19 cellular contexts compared by ENCODE assay signal in genomic region chr3:16869606-16870005, GRCh38. TPM values are rescaled to one million over a fixed set of nuclear protein-coding genes. Genes with fewer than 3 reads are reported as not detected.
DNase-seq lines count a peak whose midpoint lies in the region; TF ChIP-seq lines count a peak whose summit lies in the region.
"Had no signal": no experiment of that assay in that cellular context is flagged by ENCODE, and none has a peak within 500 bp of the region (broad histone marks: within the 10 kb centered on the region; RNA-seq: fewer than 3 reads in every experiment).

No MANE protein-coding gene starts in this region.

- H3K27me3 ChIP-seq in uterus (no peaks in the 10 kb centered on the region), smooth muscle cell (ENCODE audit: low read depth) (no peaks in the 10 kb centered on the region)
- H3K27me3 ChIP-seq: MG63 had no signal

- no peak overlapping the region for H3K9ac ChIP-seq in smooth muscle cell (ENCODE audit: low read depth)

- intact Hi-C loops in uterus (cut with DNase I; ENCODE audit: low total_unique reads) = no loop called here

- H3K4me3 ChIP-seq in uterus (no peak overlapping the region), smooth muscle cell (no peak overlapping the region)
- H3K4me3 ChIP-seq: K562, MG63 had no signal

- TF ChIP-seq CTCF in uterus (IDR thresholded peaks at IDR 0.05) (no peak), smooth muscle cell (IDR thresholded peaks at IDR 0.05; ENCODE audit: borderline replicate concordance, insufficient read depth, poor library complexity, severe bottlenecking) (no peak)

- H3K4me1 ChIP-seq in uterus (no peaks in the 10 kb centered on the region), smooth muscle cell (ENCODE audit: low read depth) (peaks cover 8% of the 10 kb centered on the region)

- no peaks in the 10 kb centered on the region for H4K20me1 ChIP-seq in smooth muscle cell (ENCODE audit: low read depth)

- no peaks in the 10 kb centered on the region for H3K9me3 ChIP-seq in uterus
- H3K9me3 ChIP-seq in smooth muscle cell (replicated peaks; ENCODE audit: low read depth) = no peaks in the 10 kb centered on the region
- H3K9me3 ChIP-seq: MG63 had no signal

- H3K79me2 ChIP-seq in smooth muscle cell (ENCODE audit: low read depth) = no peaks in the 10 kb centered on the region

- no peaks in the 10 kb centered on the region for H3F3A ChIP-seq in smooth muscle cell (ENCODE audit: low read depth)

- 65% methylated on average over 2 of the region's 2 CpGs for WGBS in smooth muscle cell (ENCODE audit: low lambda C conversion rate)

- H3K4me2 ChIP-seq in smooth muscle cell = no peak overlapping the region

- H3K36me3 ChIP-seq in uterus (no peaks in the 10 kb centered on the region), smooth muscle cell (ENCODE audit: low read depth) (no peaks in the 10 kb centered on the region)
- H3K36me3 ChIP-seq: MG63 had no signal

- H2AFZ ChIP-seq in smooth muscle cell (ENCODE audit: low read depth) = no peak overlapping the region

- no peak for TF ChIP-seq POLR2A in uterus (IDR thresholded peaks at IDR 0.05)

- peak; percentile 52 for DNase-seq in SIG-M5 treated with dmso at 0.1 percent for 504 hours (lab: John Stamatoyannopoulos, UW; ENCODE audit: unreplicated experiment)
- no peak for DNase-seq in SIG-M5 (lab: John Stamatoyannopoulos, UW)
- DNase-seq in MV-4-11 (lab: John Stamatoyannopoulos, UW) = peak; percentile 75
- DNase-seq in fibroblast of gingiva (ENCODE audit: low read depth) = peak; percentile 41
- DNase-seq in uterus = no peak
- DNase-seq in smooth muscle cell (lab: John Stamatoyannopoulos, UW; ENCODE audit: unreplicated experiment) = no peak
- DNase-seq in 8988T = no peak
- DNase-seq: CD4-positive, CD25-positive, alpha-beta regulatory T cell; MG63; NCI-H1694 treated with DMSO at 0.1 percent for 48 hours; NCI-H2081 treated with DMSO at 0.1 percent for 48 hours; NCI-H2171 treated with DMSO at 0.1 percent for 48 hours; NCI-H524 treated with DMSO at 0.1 percent for 48 hours; NCI-H82; SHP77 treated with DMSO at 0.1 percent for 48 hours had no signal

- H3K27ac ChIP-seq in uterus (no peak overlapping the region), smooth muscle cell (ENCODE audit: low read depth) (no peak overlapping the region)
- H3K27ac ChIP-seq: RWPE1 had no signal

RNA-seq across cellular contexts. Expression of gene PLCL2, which starts 15.1 kb away (rescaled TPM):
- total RNA-seq in uterus = 10 to 100 TPM in 3 of 4 donors, 1 to 10 TPM in 1; 9.7 to 63.0 (median 19.5) TPM
- 5.0 and 8.7 TPM in 2 replicates for total RNA-seq in smooth muscle cell
- polyA plus RNA-seq in smooth muscle cell = 2.1 and 3.2 TPM in 2 replicates
- total RNA-seq: HepG2, LHCN-M2 had no signal
- polyA plus RNA-seq: HepG2 had no signal

Comparison
In these comparisons a context has a peak if more than half of its experiments do, and no peak if none do; other contexts are left out.
1. DNase-seq: peak in SIG-M5 treated with dmso at 0.1 percent for 504 hours (single experiment), MV-4-11 (single experiment) and fibroblast of gingiva (single experiment); none in SIG-M5 (single experiment), uterus (0 of 2), smooth muscle cell (single experiment) and 8988T (single experiment).